In the genomic region with DNA sequence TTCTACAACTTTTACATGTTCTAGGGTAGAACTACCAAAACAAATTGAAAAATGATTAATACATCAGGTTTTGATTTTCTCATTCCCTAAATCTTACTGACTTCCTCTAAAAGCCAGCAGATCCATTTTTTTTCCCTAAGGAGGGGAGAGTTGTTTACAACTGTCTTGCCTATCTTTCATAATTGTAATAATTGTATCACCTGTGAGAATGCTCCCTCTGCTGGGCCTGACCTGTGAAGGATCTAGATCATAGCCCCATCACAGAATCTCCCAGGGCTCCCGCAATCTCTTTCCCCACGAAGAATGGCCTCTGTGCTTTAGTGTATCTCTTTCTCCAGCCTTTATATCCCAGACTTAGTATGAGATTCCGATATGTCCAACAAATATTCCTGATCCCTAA, we compare ENCODE assay signal across 3 cellular contexts.
TF ChIP-seq lines count a peak whose summit lies in the region.

No MANE protein-coding gene starts in this region.

TF ChIP-seq in SK-N-SH, 30 proteins besides CTCF, POLR2A, EP300 and RAD21 (continued from another document):
- TF ChIP-seq, protein P1, sequence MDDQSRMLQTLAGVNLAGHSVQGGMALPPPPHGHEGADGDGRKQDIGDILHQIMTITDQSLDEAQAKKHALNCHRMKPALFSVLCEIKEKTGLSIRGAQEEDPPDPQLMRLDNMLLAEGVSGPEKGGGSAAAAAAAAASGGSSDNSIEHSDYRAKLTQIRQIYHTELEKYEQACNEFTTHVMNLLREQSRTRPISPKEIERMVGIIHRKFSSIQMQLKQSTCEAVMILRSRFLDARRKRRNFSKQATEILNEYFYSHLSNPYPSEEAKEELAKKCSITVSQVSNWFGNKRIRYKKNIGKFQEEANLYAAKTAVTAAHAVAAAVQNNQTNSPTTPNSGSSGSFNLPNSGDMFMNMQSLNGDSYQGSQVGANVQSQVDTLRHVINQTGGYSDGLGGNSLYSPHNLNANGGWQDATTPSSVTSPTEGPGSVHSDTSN (IDR thresholded peaks at IDR 0.05), result no peak
- TF ChIP-seq, protein P2, sequence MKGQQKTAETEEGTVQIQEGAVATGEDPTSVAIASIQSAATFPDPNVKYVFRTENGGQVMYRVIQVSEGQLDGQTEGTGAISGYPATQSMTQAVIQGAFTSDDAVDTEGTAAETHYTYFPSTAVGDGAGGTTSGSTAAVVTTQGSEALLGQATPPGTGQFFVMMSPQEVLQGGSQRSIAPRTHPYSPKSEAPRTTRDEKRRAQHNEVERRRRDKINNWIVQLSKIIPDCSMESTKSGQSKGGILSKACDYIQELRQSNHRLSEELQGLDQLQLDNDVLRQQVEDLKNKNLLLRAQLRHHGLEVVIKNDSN (IDR thresholded peaks at IDR 0.05; ENCODE audit: borderline replicate concordance, low read depth), result no peak

TF ChIP-seq in SK-N-SH treated with all-trans-retinoic acid at 6 μM for 48 hours, 23 proteins besides CTCF, POLR2A, EP300 and RAD21 (continued from another document):
- TF ChIP-seq, protein P3, sequence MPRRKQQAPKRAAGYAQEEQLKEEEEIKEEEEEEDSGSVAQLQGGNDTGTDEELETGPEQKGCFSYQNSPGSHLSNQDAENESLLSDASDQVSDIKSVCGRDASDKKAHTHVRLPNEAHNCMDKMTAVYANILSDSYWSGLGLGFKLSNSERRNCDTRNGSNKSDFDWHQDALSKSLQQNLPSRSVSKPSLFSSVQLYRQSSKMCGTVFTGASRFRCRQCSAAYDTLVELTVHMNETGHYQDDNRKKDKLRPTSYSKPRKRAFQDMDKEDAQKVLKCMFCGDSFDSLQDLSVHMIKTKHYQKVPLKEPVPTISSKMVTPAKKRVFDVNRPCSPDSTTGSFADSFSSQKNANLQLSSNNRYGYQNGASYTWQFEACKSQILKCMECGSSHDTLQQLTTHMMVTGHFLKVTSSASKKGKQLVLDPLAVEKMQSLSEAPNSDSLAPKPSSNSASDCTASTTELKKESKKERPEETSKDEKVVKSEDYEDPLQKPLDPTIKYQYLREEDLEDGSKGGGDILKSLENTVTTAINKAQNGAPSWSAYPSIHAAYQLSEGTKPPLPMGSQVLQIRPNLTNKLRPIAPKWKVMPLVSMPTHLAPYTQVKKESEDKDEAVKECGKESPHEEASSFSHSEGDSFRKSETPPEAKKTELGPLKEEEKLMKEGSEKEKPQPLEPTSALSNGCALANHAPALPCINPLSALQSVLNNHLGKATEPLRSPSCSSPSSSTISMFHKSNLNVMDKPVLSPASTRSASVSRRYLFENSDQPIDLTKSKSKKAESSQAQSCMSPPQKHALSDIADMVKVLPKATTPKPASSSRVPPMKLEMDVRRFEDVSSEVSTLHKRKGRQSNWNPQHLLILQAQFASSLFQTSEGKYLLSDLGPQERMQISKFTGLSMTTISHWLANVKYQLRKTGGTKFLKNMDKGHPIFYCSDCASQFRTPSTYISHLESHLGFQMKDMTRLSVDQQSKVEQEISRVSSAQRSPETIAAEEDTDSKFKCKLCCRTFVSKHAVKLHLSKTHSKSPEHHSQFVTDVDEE (CRISPR knock-in tag; IDR thresholded peaks at IDR 0.05), result no peak
- TF ChIP-seq CREB5 (CRISPR knock-in tag; IDR thresholded peaks at IDR 0.05; ENCODE audit: low read depth) (no peak), PATZ1 (CRISPR knock-in tag; IDR thresholded peaks at IDR 0.05; ENCODE audit: borderline replicate concordance) (no peak), ESRRG (CRISPR knock-in tag; IDR thresholded peaks at IDR 0.05) (no peak), CSDC2 (CRISPR knock-in tag; IDR thresholded peaks at IDR 0.05) (no peak), ZNF565 (CRISPR knock-in tag; conservative IDR thresholded peaks at IDR 0.05; ENCODE audit: low read depth) (no peak), ZNF70 (CRISPR knock-in tag; IDR thresholded peaks at IDR 0.05) (no peak)

TF ChIP-seq in liver, 16 proteins besides CTCF, POLR2A, EP300 and RAD21 (continued from another document):
- TF ChIP-seq, protein P4, sequence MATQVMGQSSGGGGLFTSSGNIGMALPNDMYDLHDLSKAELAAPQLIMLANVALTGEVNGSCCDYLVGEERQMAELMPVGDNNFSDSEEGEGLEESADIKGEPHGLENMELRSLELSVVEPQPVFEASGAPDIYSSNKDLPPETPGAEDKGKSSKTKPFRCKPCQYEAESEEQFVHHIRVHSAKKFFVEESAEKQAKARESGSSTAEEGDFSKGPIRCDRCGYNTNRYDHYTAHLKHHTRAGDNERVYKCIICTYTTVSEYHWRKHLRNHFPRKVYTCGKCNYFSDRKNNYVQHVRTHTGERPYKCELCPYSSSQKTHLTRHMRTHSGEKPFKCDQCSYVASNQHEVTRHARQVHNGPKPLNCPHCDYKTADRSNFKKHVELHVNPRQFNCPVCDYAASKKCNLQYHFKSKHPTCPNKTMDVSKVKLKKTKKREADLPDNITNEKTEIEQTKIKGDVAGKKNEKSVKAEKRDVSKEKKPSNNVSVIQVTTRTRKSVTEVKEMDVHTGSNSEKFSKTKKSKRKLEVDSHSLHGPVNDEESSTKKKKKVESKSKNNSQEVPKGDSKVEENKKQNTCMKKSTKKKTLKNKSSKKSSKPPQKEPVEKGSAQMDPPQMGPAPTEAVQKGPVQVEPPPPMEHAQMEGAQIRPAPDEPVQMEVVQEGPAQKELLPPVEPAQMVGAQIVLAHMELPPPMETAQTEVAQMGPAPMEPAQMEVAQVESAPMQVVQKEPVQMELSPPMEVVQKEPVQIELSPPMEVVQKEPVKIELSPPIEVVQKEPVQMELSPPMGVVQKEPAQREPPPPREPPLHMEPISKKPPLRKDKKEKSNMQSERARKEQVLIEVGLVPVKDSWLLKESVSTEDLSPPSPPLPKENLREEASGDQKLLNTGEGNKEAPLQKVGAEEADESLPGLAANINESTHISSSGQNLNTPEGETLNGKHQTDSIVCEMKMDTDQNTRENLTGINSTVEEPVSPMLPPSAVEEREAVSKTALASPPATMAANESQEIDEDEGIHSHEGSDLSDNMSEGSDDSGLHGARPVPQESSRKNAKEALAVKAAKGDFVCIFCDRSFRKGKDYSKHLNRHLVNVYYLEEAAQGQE (IDR thresholded peaks at IDR 0.05), result no peak
